In genomic region chr5:135423158-135423925, GRCh38 we compare ENCODE assay signal across 13 cellular contexts. TPM values are rescaled to one million over a fixed set of nuclear protein-coding genes. Genes with fewer than 3 reads are reported as not detected.
DNase-seq lines count a peak whose midpoint lies in the region; ATAC-seq, FAIRE-seq and TF ChIP-seq lines count a peak whose summit lies in the region.
"Had no signal": no experiment of that assay in that cellular context is flagged by ENCODE, and none has a peak within 500 bp of the region (broad histone marks: within the 10 kb centered on the region; RNA-seq: fewer than 3 reads in every experiment).

No MANE protein-coding gene starts in this region.

- H3K9ac ChIP-seq in neuronal stem cell (ENCODE audit: low read depth, low read length, poor library complexity) = no peak overlapping the region

- H3K14ac ChIP-seq in neuronal stem cell (ENCODE audit: low read length) = no peak overlapping the region

- H3K4ac ChIP-seq in neuronal stem cell (ENCODE audit: low read length) = no peak overlapping the region

- no peak overlapping the region for H2BK15ac ChIP-seq in neuronal stem cell (ENCODE audit: low read length)

- CTCF ChIA-PET in A549 (lab: Yijun Ruan, JAX) = interaction anchor here (1.0 to 4.3 kb wide), 3 partner anchors 25 to 136 kb away, joined by 3 to 22 read pairs (median 8); partner anchors contain the start of gene DCANP1

- no peaks in the 10 kb centered on the region for H3K79me1 ChIP-seq in neuronal stem cell (ENCODE audit: low read depth, low read length)

- no peak overlapping the region for H3K23ac ChIP-seq in neuronal stem cell (ENCODE audit: low read depth, low read length, poor library complexity)

- H3K27ac ChIP-seq in A549 (no peak overlapping the region), neuronal stem cell (replicated peaks; ENCODE audit: low read length) (no peak overlapping the region)

- H2BK5ac ChIP-seq in neuronal stem cell (ENCODE audit: low read length) = no peak overlapping the region

- 64% methylated on average over 7 of the region's 7 CpGs for WGBS in A549 (ENCODE audit: missing lambda C conversion rate)
- no CpG with 5 or more reads among the region's 7 CpGs for WGBS in neuronal stem cell (ENCODE audit: extremely low coverage in 2 of 2, insufficient read length in 2 of 2, insufficient replicate concordance in 1 of 2), 2 donors

- no peak overlapping the region for H4K91ac ChIP-seq in neuronal stem cell (ENCODE audit: low read depth, low read length, poor library complexity)

- no peak overlapping the region for H2AK5ac ChIP-seq in neuronal stem cell (ENCODE audit: low read depth, low read length)

- H3K4me3 ChIP-seq in A549 (no peak overlapping the region), neuronal stem cell (ENCODE audit: low read length in 2 of 2) (no peak overlapping the region)

- no peak overlapping the region for H4K8ac ChIP-seq in neuronal stem cell (ENCODE audit: low read depth, low read length)

- no peak for TF ChIP-seq RAD21 in A549 (conservative IDR thresholded peaks at IDR 0.05 in 1 of 2, IDR thresholded peaks at IDR 0.05 in 1 of 2)

- TF ChIP-seq CTCF in A549 (IDR thresholded peaks at IDR 0.05) = no peak

- peak; percentile 18 for FAIRE-seq in A549 (lab: Jason Lieb, UNC)

- no peak for TF ChIP-seq POLR2A in A549 (IDR thresholded peaks at IDR 0.05; ENCODE audit: low read length)

- peaks cover 7% of the 10 kb centered on the region for H3K9me3 ChIP-seq in A549
- H3K9me3 ChIP-seq in neuronal stem cell (replicated peaks in 1 of 2; ENCODE audit: control insufficient read depth in 2 of 2, insufficient read depth in 1 of 2, low read depth in 1 of 2, low read length in 2 of 2) = no peaks in the 10 kb centered on the region

- no peak for TF ChIP-seq EP300 in A549 (IDR thresholded peaks at IDR 0.05)

- H3K27me3 ChIP-seq in neuronal stem cell (ENCODE audit: control insufficient read depth in 3 of 3, insufficient read depth in 3 of 3, low read depth in 1 of 3, low read length in 3 of 3) = peaks cover 0 to 11% (median 0%) of the 10 kb centered on the region in 3 experiments

- H3K36me3 ChIP-seq in neuronal stem cell (replicated peaks in 1 of 2; ENCODE audit: control insufficient read depth in 2 of 2, insufficient read depth in 2 of 2, low read length in 2 of 2) = no peaks in the 10 kb centered on the region

- ATAC-seq in A549 (peak in 1 of 2 experiments; percentile 64; a peak in 3 of 6 replicates), HG02840 (IDR thresholded peaks at IDR 0.05; ENCODE audit: low FRiP score, unreplicated experiment) (no peak)
- ATAC-seq: WTC11 had no signal

- H2BK120ac ChIP-seq in neuronal stem cell (ENCODE audit: low read depth, low read length) = no peak overlapping the region

- H3K4me2 ChIP-seq in A549 = peak overlapping the region; percentile 24; the same call in 1 of the 3 replicates
- no peak overlapping the region for H3K4me2 ChIP-seq in neuronal stem cell (ENCODE audit: insufficient read depth, low read length, poor library complexity, severe bottlenecking)

- H2AFZ ChIP-seq in neuronal stem cell (ENCODE audit: low read length) = no peak overlapping the region

- no peak overlapping the region for H2BK12ac ChIP-seq in neuronal stem cell (ENCODE audit: low read length)

- no peak overlapping the region for H3K18ac ChIP-seq in neuronal stem cell (ENCODE audit: low read length)

- DNase-seq in A549 (ENCODE audit: low read depth in 1 of 2, low spot score in 1 of 2) = peak in 1 of 2 experiments; percentile 21
- peak; percentile 83 to 88 for DNase-seq in Kasumi-1 (lab: John Stamatoyannopoulos, UW)
- peak; percentile 56 for DNase-seq in SKM-1 (lab: John Stamatoyannopoulos, UW; ENCODE audit: unreplicated experiment)
- DNase-seq in kidney tubule cell (ENCODE audit: low spot score) = peak; percentile 10
- DNase-seq in NCI-H446 treated with DMSO at 0.1 percent for 48 hours (lab: John Stamatoyannopoulos, UW) = no peak
- no peak for DNase-seq in neuronal stem cell (ENCODE audit: low spot score)
- no peak for DNase-seq in NCI-H1092 (lab: John Stamatoyannopoulos, UW)
- DNase-seq: activated naive CD4-positive, alpha-beta T cell treated with anti-CD3 and anti-CD28 coated beads for 36 hours; HFFc6; NCI-H2171 treated with DMSO at 0.1 percent for 48 hours; nucleus accumbens had no signal

- POLR2A ChIA-PET in A549 (lab: Yijun Ruan, JAX) = interaction anchor here (1.5 kb wide), 1 partner anchor 24 kb away, joined by 6 read pairs; the partner anchor contains the start of gene MACROH2A1

- peaks cover 8% of the 10 kb centered on the region; the same call in 2 of the 3 replicates for H3K4me1 ChIP-seq in A549
- no peaks in the 10 kb centered on the region for H3K4me1 ChIP-seq in neuronal stem cell (ENCODE audit: control insufficient read depth in 2 of 2, insufficient read depth in 1 of 2, low read depth in 1 of 2, low read length in 2 of 2)

TF ChIP-seq in A549, 52 proteins besides CTCF, POLR2A, EP300 and RAD21:
- TF ChIP-seq NR3C1 (IDR thresholded peaks at IDR 0.05) (no peak), FOSL2 (IDR thresholded peaks at IDR 0.05) (peak; percentile 35; the same call in 1 of the 2 replicates), FOSL2 (CRISPR knock-in tag; IDR thresholded peaks at IDR 0.05) (peak; percentile 45; the same call in 1 of the 2 replicates)
TF ChIP-seq in A549: peak in this region for 1.

RNA-seq across cellular contexts. Expression of gene DCANP1, which starts 23.8 kb away (rescaled TPM):
- polyA plus RNA-seq in A549 (2011; rRNA removed) (not detected in 2 replicates), A549 (2017; fragmentation: RNase III; extraction: RNeasy Plus Mini Kit Qiagen cat#74134 plus additional on column Dnase treatment) (not detected in 3 replicates)
- polyA plus RNA-seq in A549 (2012; cell fraction: cytosol; rRNA removed) = not detected in 2 replicates
- polyA plus RNA-seq in A549 (2012; cell fraction: nucleus; rRNA removed) = not detected in 2 replicates
- polyA minus RNA-seq in A549 (2011; rRNA and poly(A)+ RNA removed) = not detected in 2 replicates
- polyA plus RNA-seq in neuronal stem cell (2013, experiment 1 of 2) = not detected
- not detected for polyA plus RNA-seq in neuronal stem cell (2013, experiment 2 of 2)

RNA-seq across cellular contexts. Expression of gene MACROH2A1, which starts 24.3 kb away (rescaled TPM):
- polyA plus RNA-seq in A549 (2011; rRNA removed) = 141 and 158 TPM in 2 replicates
- 210 and 214 TPM in 2 replicates for polyA plus RNA-seq in A549 (2012; cell fraction: cytosol; rRNA removed)
- 208 and 226 TPM in 2 replicates for polyA plus RNA-seq in A549 (2012; cell fraction: nucleus; rRNA removed)
- 154 to 172 TPM (median 162 TPM) in 3 replicates for polyA plus RNA-seq in A549 (2017; fragmentation: RNase III; extraction: RNeasy Plus Mini Kit Qiagen cat#74134 plus additional on column Dnase treatment)
- polyA minus RNA-seq in A549 (2011; rRNA and poly(A)+ RNA removed) = 128 and 131 TPM in 2 replicates
- polyA plus RNA-seq in neuronal stem cell (2013, experiment 1 of 2) = 191 TPM
- polyA plus RNA-seq in neuronal stem cell (2013, experiment 2 of 2) = 193 TPM

RNA-seq across cellular contexts. Expression of gene TIFAB, which starts 28.8 kb away (rescaled TPM):
- polyA plus RNA-seq in A549 (2011; rRNA removed) = not detected in 2 replicates
- not detected in 2 replicates for polyA plus RNA-seq in A549 (2012; cell fraction: cytosol; rRNA removed)
- polyA plus RNA-seq in A549 (2012; cell fraction: nucleus; rRNA removed) = not detected in 2 replicates
- polyA plus RNA-seq in A549 (2017; fragmentation: RNase III; extraction: RNeasy Plus Mini Kit Qiagen cat#74134 plus additional on column Dnase treatment) = not detected in 3 replicates
- not detected in 2 replicates for polyA minus RNA-seq in A549 (2011; rRNA and poly(A)+ RNA removed)
- polyA plus RNA-seq in neuronal stem cell (2013, experiment 1 of 2) = not detected
- polyA plus RNA-seq in neuronal stem cell (2013, experiment 2 of 2) = not detected

Comparison
In these comparisons a context has a peak if more than half of its experiments do, and no peak if none do; other contexts are left out.
1. DNase-seq: peak in Kasumi-1 (2 of 2), SKM-1 (single experiment) and kidney tubule cell (single experiment); none in NCI-H446 treated with DMSO at 0.1 percent for 48 hours (single experiment), neuronal stem cell (single experiment) and NCI-H1092 (single experiment).